In the genomic region with DNA sequence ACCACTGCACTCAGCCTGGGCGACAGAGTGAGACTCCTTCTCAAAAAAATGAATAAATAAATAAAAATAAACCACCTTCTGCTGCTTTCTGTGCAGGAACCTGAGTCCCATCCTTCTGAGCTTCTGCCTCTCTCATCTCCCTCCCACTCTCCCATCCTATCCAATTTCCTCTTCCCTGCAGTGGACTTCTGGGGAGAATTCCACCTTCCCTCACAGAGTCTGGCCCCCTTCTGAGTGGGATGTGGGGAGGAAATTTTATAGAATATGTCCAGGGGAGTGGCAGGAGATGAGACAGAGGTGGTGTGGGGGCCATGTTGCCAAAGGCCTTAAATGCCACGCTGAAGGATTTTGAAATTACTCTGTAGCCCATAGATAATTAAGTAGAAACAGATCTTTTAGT, we compare ENCODE assay signal across 7 cellular contexts.
"Had no signal": no experiment of that assay in that cellular context is flagged by ENCODE, and none has a peak within 500 bp of the region (broad histone marks: within the 10 kb centered on the region; RNA-seq: fewer than 3 reads in every experiment).

No MANE protein-coding gene starts in this region.

- ATAC-seq: GM23338, K562 had no signal

- H3K4me3 ChIP-seq: GM23338, K562 had no signal

- DNase-seq: H9, HCEC 1CT, HFFc6, IMR-90, KG1 had no signal
